9 cellular contexts compared by ENCODE assay signal in genomic region chr1:9716404-9717192, GRCh38.
DNase-seq lines count a peak whose midpoint lies in the region; ATAC-seq and TF ChIP-seq lines count a peak whose summit lies in the region.
"Had no signal": no experiment of that assay in that cellular context is flagged by ENCODE, and none has a peak within 500 bp of the region (broad histone marks: within the 10 kb centered on the region; RNA-seq: fewer than 3 reads in every experiment).

No MANE protein-coding gene starts in this region.

- peak overlapping the region; percentile 58 for H3K27ac ChIP-seq in CD4-positive, alpha-beta memory T cell (ENCODE audit: low read depth, low read length)
- H3K27ac ChIP-seq in KOPT-K1 (ENCODE audit: low read depth, low read length, poor library complexity, severe bottlenecking) (peak overlapping the region; percentile 100), neutrophil (peak overlapping the region; percentile 81)

- H3K4me1 ChIP-seq in CD4-positive, alpha-beta memory T cell (ENCODE audit: insufficient read depth, low read length) = peaks cover 91% of the 10 kb centered on the region
- peaks cover 6 to 19% of the 10 kb centered on the region in 2 experiments for H3K4me1 ChIP-seq in neutrophil (ENCODE audit: control insufficient read depth in 1 of 2, insufficient read depth in 1 of 2, low read depth in 1 of 2, low read length in 1 of 2)

- H3K4me1 Mint-ChIP-seq in CD4-positive, alpha-beta memory T cell = peaks cover 19 to 84% (median 55%) of the 10 kb centered on the region in 4 donors
- peaks cover 36% of the 10 kb centered on the region for H3K4me1 Mint-ChIP-seq in central memory CD8-positive, alpha-beta T cell

- no peaks in the 10 kb centered on the region for H3K27me3 ChIP-seq in CD4-positive, alpha-beta memory T cell (ENCODE audit: insufficient read depth, low read length)
- H3K27me3 ChIP-seq in neutrophil = no peaks in the 10 kb centered on the region

- POLR2A ChIA-PET in CD4-positive, alpha-beta memory T cell (lab: Charles Lee; ENCODE audit: partially characterized antibody) = interaction anchor here (0.7 to 16.2 kb wide), 21 partner anchors 12 to 682 kb away, joined by 3 to 403 read pairs (median 5); partner anchors contain the start of genes CTNNBIP1, PGD and PIK3CD

- H3K36me3 Mint-ChIP-seq in CD4-positive, alpha-beta memory T cell = peaks cover 25 to 51% of the 10 kb centered on the region in 2 donors
- H3K36me3 Mint-ChIP-seq in central memory CD8-positive, alpha-beta T cell (ENCODE audit: insufficient read depth) = peaks cover 79% of the 10 kb centered on the region

- TF ChIP-seq CTCF in neutrophil (IDR thresholded peaks at IDR 0.05) = no peak

- H3K9me3 ChIP-seq in CD4-positive, alpha-beta memory T cell (ENCODE audit: control insufficient read depth in 1 of 2, low read length in 2 of 2) = no peaks in the 10 kb centered on the region
- no peaks in the 10 kb centered on the region for H3K9me3 ChIP-seq in KOPT-K1 (ENCODE audit: insufficient read depth, low read length, poor library complexity, severe bottlenecking)
- H3K9me3 ChIP-seq in neutrophil = no peaks in the 10 kb centered on the region

- ATAC-seq in central memory CD8-positive, alpha-beta T cell (replicated peaks; ENCODE audit: extremely low read depth, poor library complexity, severe bottlenecking) = no peak
- ATAC-seq in GM18502 (IDR thresholded peaks at IDR 0.05; ENCODE audit: poor library complexity, unreplicated experiment) (no peak), GM21825 (IDR thresholded peaks at IDR 0.05; ENCODE audit: unreplicated experiment) (no peak), HG03045 (IDR thresholded peaks at IDR 0.05; ENCODE audit: unreplicated experiment) (no peak)

- peak overlapping the region; percentile 89 to 97 (median 93) for H3K27ac Mint-ChIP-seq in CD4-positive, alpha-beta memory T cell
- H3K27ac Mint-ChIP-seq in central memory CD8-positive, alpha-beta T cell (ENCODE audit: low read depth) = peak overlapping the region; percentile 95

- H3K4me3 Mint-ChIP-seq in CD4-positive, alpha-beta memory T cell = peak overlapping the region; percentile 91 to 96 (median 94)
- peak overlapping the region; percentile 83 for H3K4me3 Mint-ChIP-seq in central memory CD8-positive, alpha-beta T cell

- peak overlapping the region; percentile 66 to 82 for H3K4me3 ChIP-seq in CD4-positive, alpha-beta memory T cell (ENCODE audit: low read length in 2 of 2)
- no peak overlapping the region for H3K4me3 ChIP-seq in neutrophil (ENCODE audit: low read depth in 1 of 2, low read length in 1 of 2)

- peaks cover 50% of the 10 kb centered on the region for H3K36me3 ChIP-seq in CD4-positive, alpha-beta memory T cell (ENCODE audit: insufficient read depth, low read length)
- peaks cover 70% of the 10 kb centered on the region for H3K36me3 ChIP-seq in KOPT-K1 (ENCODE audit: insufficient read depth, low read length)
- peaks cover 100% of the 10 kb centered on the region for H3K36me3 ChIP-seq in neutrophil

- CTCF ChIA-PET in CD4-positive, alpha-beta memory T cell (lab: Charles Lee; ENCODE audit: partially characterized antibody) = interaction anchor here (0.8 to 16.3 kb wide), 10 partner anchors 10 to 88 kb away, joined by 3 to 219 read pairs (median 6); partner anchors contain the start of gene PIK3CD

- H3K27me3 Mint-ChIP-seq in CD4-positive, alpha-beta memory T cell = no peaks in the 10 kb centered on the region
- no peaks in the 10 kb centered on the region for H3K27me3 Mint-ChIP-seq in central memory CD8-positive, alpha-beta T cell

- DNase-seq in CD4-positive, alpha-beta memory T cell = peak in 2 of 5 donors; percentile 41 to 54
- DNase-seq in central memory CD8-positive, alpha-beta T cell (ENCODE audit: low spot score in 2 of 2) = no peak
- no peak for DNase-seq in DMS 273 (lab: John Stamatoyannopoulos, UW; ENCODE audit: unreplicated experiment)
- DNase-seq: NCI-H146 had no signal

- intact Hi-C loops in CD4-positive, alpha-beta memory T cell (cut with micrococcal nuclease) = loop anchor here (1.0 to 5.0 kb wide), 5 partner anchors 12 to 111 kb away; no protein-coding TSS in a partner anchor

- peaks cover 0 to 12% (median 0%) of the 10 kb centered on the region in 8 donors for H3K9me3 Mint-ChIP-seq in CD4-positive, alpha-beta memory T cell
- H3K9me3 Mint-ChIP-seq in central memory CD8-positive, alpha-beta T cell = no peaks in the 10 kb centered on the region

Comparison
In these comparisons a context has a peak if more than half of its experiments do, and no peak if none do; other contexts are left out.
1. H3K4me3 ChIP-seq: peak in CD4-positive, alpha-beta memory T cell (2 of 2); none in neutrophil (0 of 2).
2. Peak in every context shown above with its lines, with median percentiles within 50 percentile points of each other: H3K27ac ChIP-seq.